Comparison of ENCODE assay signal across 6 cellular contexts in the genomic region with DNA sequence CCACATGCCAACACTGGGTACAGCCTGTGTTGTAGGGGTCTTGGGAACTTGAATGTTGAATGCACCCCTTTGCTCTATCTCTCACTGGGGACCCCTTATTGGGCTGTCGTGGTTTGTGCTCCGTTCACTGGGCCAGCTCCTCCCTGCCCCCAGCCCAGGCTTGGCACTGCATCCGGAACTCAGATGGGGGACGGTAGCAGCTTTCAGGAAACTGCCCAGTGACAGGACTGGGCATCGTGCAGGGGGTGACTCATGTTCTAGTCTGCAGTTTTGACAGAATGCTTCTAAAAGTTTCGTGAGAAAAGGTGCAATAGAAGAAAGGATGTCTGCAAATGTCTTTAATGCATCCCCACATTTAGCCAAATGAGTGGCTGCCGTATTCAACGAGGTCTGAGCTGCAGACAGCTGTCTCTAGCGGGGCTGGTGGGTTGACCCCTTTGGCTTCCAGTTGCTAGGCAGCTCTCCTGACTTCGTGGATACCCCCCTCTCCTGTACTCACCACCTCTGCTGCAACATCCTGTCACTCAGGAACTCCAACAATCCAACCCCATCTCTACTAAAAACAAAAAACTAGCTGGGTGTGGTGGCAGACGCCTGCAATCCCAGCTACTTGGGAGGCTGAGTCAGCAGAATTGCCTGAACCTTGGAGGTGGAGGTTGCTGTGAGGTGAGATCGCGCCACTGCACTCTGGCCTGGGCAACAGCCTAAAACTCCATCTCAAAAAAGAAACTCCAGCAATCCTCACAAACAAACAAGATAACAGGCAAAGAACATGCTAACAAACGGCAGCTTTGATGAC.
DNase-seq lines count a peak whose midpoint lies in the region; ATAC-seq, FAIRE-seq and TF ChIP-seq lines count a peak whose summit lies in the region.
"Not testable (repeated sequence)": the region's sequence is repeated elsewhere in the genome, so short reads cannot be mapped to it uniquely, and the experiment has no call there.

No MANE protein-coding gene starts in this region.

- H3K36me3 ChIP-seq in PC-3 (ENCODE audit: low read depth, low read length); neuronal stem cell (replicated peaks in 1 of 2; ENCODE audit: control insufficient read depth in 2 of 2, insufficient read depth in 2 of 2, low read length in 2 of 2): not testable (repeated sequence)

- not testable (repeated sequence) for TF ChIP-seq POLR2A in A549 (IDR thresholded peaks at IDR 0.05; ENCODE audit: low read length)

- not testable (repeated sequence) for H3K9me3 Mint-ChIP-seq in MCF 10A (ENCODE audit: unreplicated experiment)

- not testable (repeated sequence) for H3K4ac ChIP-seq in neuronal stem cell (ENCODE audit: low read length)

- H3K4me1 Mint-ChIP-seq in MCF 10A (ENCODE audit: insufficient read depth, unreplicated experiment), result not testable (repeated sequence)

- DNase-seq in A549 (ENCODE audit: low read depth in 1 of 2, low spot score in 1 of 2); neuronal stem cell (ENCODE audit: low spot score): not testable (repeated sequence)
- peak; percentile 10 for DNase-seq in LHCN-M2 (ENCODE audit: low read depth)
- DNase-seq in PC-3, result peak; percentile 18
- DNase-seq in MCF 10A (ENCODE audit: unreplicated experiment), result peak; percentile 16

- not testable (repeated sequence) for H3K4me1 ChIP-seq in A549; PC-3 (ENCODE audit: insufficient read depth, low read length); neuronal stem cell (ENCODE audit: control insufficient read depth in 2 of 2, insufficient read depth in 1 of 2, low read depth in 1 of 2, low read length in 2 of 2)

- POLR2A ChIA-PET in A549 (lab: Yijun Ruan, JAX); PC-3 (lab: Charles Lee; ENCODE audit: unreplicated experiment); MCF 10A (lab: Yijun Ruan, JAX): not testable (repeated sequence)

- not testable (repeated sequence) for H3F3A ChIP-seq in PC-3 (ENCODE audit: low read length, unreplicated experiment)

- H4K20me1 ChIP-seq in PC-3 (ENCODE audit: low read length), result not testable (repeated sequence)

- H3K27ac Mint-ChIP-seq in MCF 10A (ENCODE audit: low read depth, unreplicated experiment), result not testable (repeated sequence)

- H3K79me2 ChIP-seq in PC-3 (ENCODE audit: low read length), result not testable (repeated sequence)

- not testable (repeated sequence) for H3K18ac ChIP-seq in neuronal stem cell (ENCODE audit: low read length)

- H3K23ac ChIP-seq in neuronal stem cell (ENCODE audit: low read depth, low read length, poor library complexity), result not testable (repeated sequence)

- H3K36me3 Mint-ChIP-seq in MCF 10A (ENCODE audit: insufficient read depth, unreplicated experiment), result not testable (repeated sequence)

- CTCF ChIA-PET in A549 (lab: Yijun Ruan, JAX); PC-3 (lab: Charles Lee); MCF 10A (lab: Yijun Ruan, JAX): not testable (repeated sequence)

- not testable (repeated sequence) for H4K8ac ChIP-seq in neuronal stem cell (ENCODE audit: low read depth, low read length)

- not testable (repeated sequence) for H2BK12ac ChIP-seq in neuronal stem cell (ENCODE audit: low read length)

- not testable (repeated sequence) for BruUV-seq in PC-3 (replicated peaks; lab: Mats Ljungman, UMichigan); MCF 10A (replicated peaks; lab: Mats Ljungman, UMichigan)

- H3K4me3 Mint-ChIP-seq in MCF 10A (ENCODE audit: unreplicated experiment), result not testable (repeated sequence)

- H3K9ac ChIP-seq in PC-3 (ENCODE audit: low read length); neuronal stem cell (ENCODE audit: low read depth, low read length, poor library complexity): not testable (repeated sequence)

- H3K9me3 ChIP-seq in A549; PC-3 (ENCODE audit: low read length); neuronal stem cell (replicated peaks in 1 of 2; ENCODE audit: control insufficient read depth in 2 of 2, insufficient read depth in 1 of 2, low read depth in 1 of 2, low read length in 2 of 2): not testable (repeated sequence)

- not testable (repeated sequence) for H3K4me3 ChIP-seq in A549; PC-3 (ENCODE audit: low read length); neuronal stem cell (ENCODE audit: low read length in 2 of 2)

- not testable (repeated sequence) for ATAC-seq in A549
- ATAC-seq in PC-3, result peak; percentile 69

- H2AFZ ChIP-seq in PC-3 (ENCODE audit: low read length); neuronal stem cell (ENCODE audit: low read length): not testable (repeated sequence)

- TF ChIP-seq CTCF in A549 (IDR thresholded peaks at IDR 0.05); PC-3 (conservative IDR thresholded peaks at IDR 0.05; ENCODE audit: low read depth, low read length); VCaP (conservative IDR thresholded peaks at IDR 0.05); MCF 10A (IDR thresholded peaks at IDR 0.05; ENCODE audit: unreplicated experiment): not testable (repeated sequence)

- 43% methylated on average over 14 of the region's 14 CpGs for WGBS in A549 (ENCODE audit: missing lambda C conversion rate)
- WGBS in neuronal stem cell (ENCODE audit: extremely low coverage in 2 of 2, insufficient read length in 2 of 2, insufficient replicate concordance in 1 of 2), 2 donors, result no CpG with 5 or more reads among the region's 14 CpGs

- not testable (repeated sequence) for H2AK5ac ChIP-seq in neuronal stem cell (ENCODE audit: low read depth, low read length)

- H3K14ac ChIP-seq in neuronal stem cell (ENCODE audit: low read length), result peak overlapping the region; percentile 82

- not testable (repeated sequence) for H3K79me1 ChIP-seq in neuronal stem cell (ENCODE audit: low read depth, low read length)

- H3K9me2 ChIP-seq in PC-3 (replicated peaks; ENCODE audit: low read length), result not testable (repeated sequence)

- H2BK15ac ChIP-seq in neuronal stem cell (ENCODE audit: low read length), result not testable (repeated sequence)

- H3K4me2 ChIP-seq in A549; PC-3 (ENCODE audit: low read length); neuronal stem cell (ENCODE audit: insufficient read depth, low read length, poor library complexity, severe bottlenecking): not testable (repeated sequence)

- H3K27me3 ChIP-seq in PC-3 (ENCODE audit: low read length); neuronal stem cell (ENCODE audit: control insufficient read depth in 3 of 3, insufficient read depth in 3 of 3, low read depth in 1 of 3, low read length in 3 of 3): not testable (repeated sequence)

- not testable (repeated sequence) for TF ChIP-seq RAD21 in A549 (conservative IDR thresholded peaks at IDR 0.05 in 1 of 2, IDR thresholded peaks at IDR 0.05 in 1 of 2)

- TF ChIP-seq EP300 in A549 (IDR thresholded peaks at IDR 0.05), result not testable (repeated sequence)

- H3K27ac ChIP-seq in A549; PC-3 (ENCODE audit: low read length); neuronal stem cell (replicated peaks; ENCODE audit: low read length): not testable (repeated sequence)
- peak overlapping the region; percentile 19; the same call in 1 of the 2 replicates for H3K27ac ChIP-seq in VCaP

- not testable (repeated sequence) for H4K91ac ChIP-seq in neuronal stem cell (ENCODE audit: low read depth, low read length, poor library complexity)

- intact Hi-C loops in PC-3 (cut with micrococcal nuclease); MCF 10A (cut with micrococcal nuclease): not testable (repeated sequence)

- peaks cover 18% of the 10 kb centered on the region for H3K27me3 Mint-ChIP-seq in MCF 10A (ENCODE audit: insufficient read depth, unreplicated experiment)

- H2BK5ac ChIP-seq in neuronal stem cell (ENCODE audit: low read length), result not testable (repeated sequence)

- not testable (repeated sequence) for FAIRE-seq in A549 (lab: Jason Lieb, UNC)

- H2BK120ac ChIP-seq in neuronal stem cell (ENCODE audit: low read depth, low read length), result not testable (repeated sequence)

TF ChIP-seq in A549, 52 proteins besides CTCF, POLR2A, EP300 and RAD21:
- peak; percentile 87 for TF ChIP-seq MAFK (IDR thresholded peaks at IDR 0.05; ENCODE audit: partially characterized antibody)
